ENCODE assay signal across 8 cellular contexts in the genomic region with DNA sequence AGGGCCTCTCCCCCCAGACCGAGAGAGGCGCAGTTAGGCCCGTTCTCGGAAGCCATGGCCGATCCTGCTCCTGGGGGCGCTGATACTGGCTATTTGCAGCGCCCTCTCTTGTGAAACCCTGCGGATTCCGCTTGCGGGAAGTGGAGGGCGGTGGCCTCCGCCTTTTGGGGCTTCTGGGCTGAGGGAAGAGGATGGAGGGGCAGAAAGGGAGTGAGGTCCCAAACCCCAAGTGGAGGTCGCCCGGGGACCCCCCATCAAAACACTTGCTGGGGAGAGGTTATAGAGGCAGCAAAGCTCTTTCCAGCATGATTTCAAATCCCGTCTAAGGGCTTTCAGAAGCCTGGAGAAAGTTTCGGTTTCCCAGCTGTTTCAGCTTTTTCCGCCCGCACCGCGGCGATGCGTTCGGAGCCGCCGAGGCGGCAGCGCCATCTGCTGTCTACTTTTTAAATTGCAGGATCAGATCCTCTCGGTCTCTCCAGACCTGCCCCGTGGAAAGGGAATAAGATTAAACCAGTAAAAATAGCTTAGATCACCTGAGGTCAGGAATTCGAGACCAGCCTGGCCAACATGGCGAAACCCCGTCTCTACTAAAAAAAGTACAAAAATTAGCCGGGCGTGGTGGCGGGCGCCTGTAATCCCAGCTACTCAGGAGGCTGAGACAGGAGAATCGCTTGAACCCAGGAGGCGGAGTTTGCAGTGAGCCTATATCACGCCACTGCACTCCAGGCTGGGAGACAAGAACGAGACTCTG. TPM values are rescaled to one million over a fixed set of nuclear protein-coding genes. Genes with fewer than 3 reads are reported as not detected.
DNase-seq lines count a peak whose midpoint lies in the region; ATAC-seq and TF ChIP-seq lines count a peak whose summit lies in the region.

No MANE protein-coding gene starts in this region.

- H3K4me1 ChIP-seq in ascending aorta (peaks cover 0 to 5% of the 10 kb centered on the region in 2 donors), right cardiac atrium (ENCODE audit: control insufficient read depth, insufficient read depth, low read length) (no peaks in the 10 kb centered on the region), psoas muscle (peaks cover 16% of the 10 kb centered on the region), upper lobe of right lung (peaks cover 8% of the 10 kb centered on the region)

- peak; percentile 81 to 87 for ATAC-seq in right cardiac atrium
- ATAC-seq in psoas muscle: peak; percentile 63 to 88 (median 76)
- ATAC-seq in upper lobe of right lung: peak; percentile 86

- intact Hi-C loops in ascending aorta (cut with DNase I): loop anchor here (1.0 to 5.0 kb wide), 5 partner anchors 117 to 641 kb away; partner anchors contain the start of genes CNEP1R1 and NKD1
- intact Hi-C loops in right cardiac atrium (cut with DNase I): loop anchor here in 3 of 4 donors (5.0 to 10.0 kb wide), 4 partner anchors 293 to 641 kb away; partner anchors contain the start of gene CNEP1R1 (in 2 of the 3)
- intact Hi-C loops in psoas muscle (cut with DNase I): loop anchor here (2.0 to 10.0 kb wide), 8 partner anchors 118 to 641 kb away; partner anchors contain the start of genes CNEP1R1 (in 1 of the 2) and NKD1 (in 1 of the 2)
- intact Hi-C loops in upper lobe of right lung (cut with DNase I): loop anchor here (10.0 kb wide), 1 partner anchor 291 kb away; no protein-coding TSS in a partner anchor

- TF ChIP-seq CTCF in ascending aorta (IDR thresholded peaks at IDR 0.05) (peak; percentile 82 to 93 (median 83)), psoas muscle (IDR thresholded peaks at IDR 0.05) (peak; percentile 88), upper lobe of right lung (IDR thresholded peaks at IDR 0.05) (peak; percentile 90)

- H3K4me3 ChIP-seq in ascending aorta (peak overlapping the region; percentile 41 to 61), right cardiac atrium (ENCODE audit: low read length) (peak overlapping the region; percentile 62), psoas muscle (peak overlapping the region; percentile 68), upper lobe of right lung (peak overlapping the region; percentile 59)

- H3K36me3 ChIP-seq in ascending aorta: no peaks in the 10 kb centered on the region
- H3K36me3 ChIP-seq in psoas muscle (ENCODE audit: insufficient read depth in 1 of 2, low read depth in 1 of 2): no peaks in the 10 kb centered on the region
- no peaks in the 10 kb centered on the region for H3K36me3 ChIP-seq in upper lobe of right lung

- whole genome bisulfite sequencing in right cardiac atrium: 13% methylated on average over 40 of the region's 40 CpGs
- 16 to 19% (median 18%) methylated on average over 40 of the region's 40 CpGs for WGBS in psoas muscle, 3 donors

- H3K9me3 ChIP-seq in ascending aorta: no peaks in the 10 kb centered on the region
- H3K9me3 ChIP-seq in right cardiac atrium (ENCODE audit: control insufficient read depth, low read length): no peaks in the 10 kb centered on the region
- no peaks in the 10 kb centered on the region for H3K9me3 ChIP-seq in psoas muscle
- no peaks in the 10 kb centered on the region for H3K9me3 ChIP-seq in upper lobe of right lung

- DNase-seq in NCI-H1417 (lab: John Stamatoyannopoulos, UW) (peak; percentile 4 to 55 (median 33)), NCI-H1417 treated with DMSO at 0.1 percent for 48 hours (lab: John Stamatoyannopoulos, UW) (no peak), LoVo (ENCODE audit: low spot score) (peak; percentile 69), T-helper 2 cell (peak; percentile 58 to 69 (median 68)), ascending aorta (ENCODE audit: low spot score in 2 of 2) (peak in 1 of 2 donors; percentile 88), right cardiac atrium (peak; percentile 75 to 88 (median 86)), psoas muscle (peak; percentile 74 to 85), upper lobe of right lung (peak; percentile 88)

- no peaks in the 10 kb centered on the region for H3K27me3 ChIP-seq in ascending aorta
- H3K27me3 ChIP-seq in right cardiac atrium (ENCODE audit: control insufficient read depth, insufficient read depth): no peaks in the 10 kb centered on the region
- H3K27me3 ChIP-seq in psoas muscle (ENCODE audit: insufficient read depth in 3 of 3, low read length in 2 of 3): no peaks in the 10 kb centered on the region
- H3K27me3 ChIP-seq in upper lobe of right lung: no peaks in the 10 kb centered on the region

- H3K27ac ChIP-seq in ascending aorta (peak overlapping the region; percentile 58 to 65), right cardiac atrium (ENCODE audit: low read length) (peak overlapping the region; percentile 53), psoas muscle (peak overlapping the region; percentile 60), upper lobe of right lung (peak overlapping the region; percentile 79)

RNA-seq across cellular contexts. Expression of gene SNX20, which starts 15.8 kb away (rescaled TPM):
- 3.2 TPM for total RNA-seq in ascending aorta
- total RNA-seq in right cardiac atrium: 1 to 10 TPM; 1.3 to 1.7 (median 1.3) TPM
- 0.34 TPM for polyA plus RNA-seq in right cardiac atrium
- total RNA-seq in psoas muscle: 1 to 10 TPM in 2 of 4 donors, under 1 TPM in 2; 0.78 to 1.8 (median 1.3) TPM
- 1 to 10 TPM in 2 of 3 donors, under 1 TPM in 1; 0.82 to 2.1 (median 1.1) TPM for polyA plus RNA-seq in psoas muscle
- total RNA-seq in upper lobe of right lung: 9.2 TPM

RNA-seq across cellular contexts. Expression of gene NOD2, which starts 28.1 kb away (rescaled TPM):
- total RNA-seq in ascending aorta: 3.8 TPM
- total RNA-seq in right cardiac atrium: 1 to 10 TPM in 2 of 4 donors, under 1 TPM in 2; 0.74 to 1.5 (median 1.1) TPM
- 0.52 TPM for polyA plus RNA-seq in right cardiac atrium
- total RNA-seq in psoas muscle: under 1 TPM; 0.21 to 0.74 (median 0.42) TPM
- under 1 TPM; 0.07 to 0.25 (median 0.21) TPM for polyA plus RNA-seq in psoas muscle
- total RNA-seq in upper lobe of right lung: 4.2 TPM
